In genomic region chr3:100400782-100401673, GRCh38 we compare ENCODE assay signal across 1 cellular context.
A peak's percentile ranks its signal among the peaks of the same experiment; 100 is the strongest.
TF ChIP-seq lines count a peak whose summit lies in the region.

Gene LNP1, plus strand, starts transcription at chr3:100401539. Its CDS starts 28,191 bp downstream, at chr3:100429730.
Gene TOMM70, minus strand, starts transcription at chr3:100401089. Its CDS starts 140 bp downstream, at chr3:100400949.

TF ChIP-seq in HepG2, 621 proteins besides CTCF, POLR2A, EP300 and RAD21 (continued from another document and continues in another):
- TF ChIP-seq ZNF513 (CRISPR knock-in tag; conservative IDR thresholded peaks at IDR 0.05) (no peak), FOSL1 (CRISPR knock-in tag; IDR thresholded peaks at IDR 0.05; ENCODE audit: borderline replicate concordance) (no peak), SP1 (IDR thresholded peaks at IDR 0.05) (no peak), SP1 (CRISPR knock-in tag; IDR thresholded peaks at IDR 0.05) (peak; percentile 86), ZNF720 (CRISPR knock-in tag; IDR thresholded peaks at IDR 0.05) (no peak), YEATS4 (CRISPR knock-in tag; IDR thresholded peaks at IDR 0.05; ENCODE audit: borderline replicate concordance) (peak; percentile 91), CENPBD1 (CRISPR knock-in tag; IDR thresholded peaks at IDR 0.05; ENCODE audit: borderline replicate concordance, low read depth) (peak; percentile 8; the same call in 1 of the 2 replicates), ARID2 (CRISPR knock-in tag; IDR thresholded peaks at IDR 0.05; ENCODE audit: borderline replicate concordance) (no peak; the same call in 1 of the 2 replicates), ZBTB25 (CRISPR knock-in tag; IDR thresholded peaks at IDR 0.05) (no peak; the same call in none of the 2 replicates), E2F5 (CRISPR knock-in tag; conservative IDR thresholded peaks at IDR 0.05) (no peak), HDAC6 (IDR thresholded peaks at IDR 0.05; ENCODE audit: low read depth, low read length) (no peak), ZNF382 (CRISPR knock-in tag; IDR thresholded peaks at IDR 0.05; ENCODE audit: borderline replicate concordance) (no peak), ZSCAN9 (CRISPR knock-in tag; IDR thresholded peaks at IDR 0.05; ENCODE audit: borderline replicate concordance) (peak; percentile 15; the same call in 1 of the 2 replicates), WIZ (CRISPR knock-in tag; IDR thresholded peaks at IDR 0.05) (0 out of 2 replicates have a peak, but pooled peaks have one; percentile 61), CREBL2 (CRISPR knock-in tag; IDR thresholded peaks at IDR 0.05; ENCODE audit: borderline replicate concordance) (0 out of 2 replicates have a peak, but pooled peaks have one; percentile 43), ZBTB42 (CRISPR knock-in tag; IDR thresholded peaks at IDR 0.05) (no peak), MZF1 (CRISPR knock-in tag; IDR thresholded peaks at IDR 0.05; ENCODE audit: borderline replicate concordance) (no peak), MED13 (CRISPR knock-in tag; IDR thresholded peaks at IDR 0.05) (peak; percentile 56; the same call in 1 of the 2 replicates), ZNF296 (CRISPR knock-in tag; conservative IDR thresholded peaks at IDR 0.05) (no peak; the same call in 1 of the 2 replicates), HOXA5 (CRISPR knock-in tag; IDR thresholded peaks at IDR 0.05) (peak; percentile 44), ZNF275 (CRISPR knock-in tag; IDR thresholded peaks at IDR 0.05; ENCODE audit: borderline replicate concordance) (peak; percentile 71; the same call in 1 of the 2 replicates), HOXA7 (CRISPR knock-in tag; IDR thresholded peaks at IDR 0.05) (no peak), TRIM22 (IDR thresholded peaks at IDR 0.05) (no peak), ATF1 (CRISPR knock-in tag; IDR thresholded peaks at IDR 0.05) (peak; percentile 75), ATF6 (CRISPR knock-in tag; conservative IDR thresholded peaks at IDR 0.05) (0 out of 2 replicates have a peak, but pooled peaks have one; percentile 47), ZNF709 (CRISPR knock-in tag; IDR thresholded peaks at IDR 0.05) (peak; percentile 61), SCMH1 (CRISPR knock-in tag; IDR thresholded peaks at IDR 0.05; ENCODE audit: borderline replicate concordance) (no peak), SMYD3 (CRISPR knock-in tag; IDR thresholded peaks at IDR 0.05) (peak; percentile 45; the same call in 1 of the 2 replicates), ZNF326 (CRISPR knock-in tag; IDR thresholded peaks at IDR 0.05; ENCODE audit: borderline replicate concordance) (no peak), ZNF280B (CRISPR knock-in tag; IDR thresholded peaks at IDR 0.05; ENCODE audit: borderline replicate concordance) (peak; percentile 65; the same call in 1 of the 2 replicates), ZFP62 (CRISPR knock-in tag; IDR thresholded peaks at IDR 0.05) (no peak), TIGD3 (CRISPR knock-in tag; IDR thresholded peaks at IDR 0.05; ENCODE audit: borderline replicate concordance) (peak; percentile 29; the same call in 1 of the 2 replicates), ZFP91 (CRISPR knock-in tag; IDR thresholded peaks at IDR 0.05; ENCODE audit: borderline replicate concordance) (peak; percentile 83; the same call in 1 of the 2 replicates), KLF6 (CRISPR knock-in tag; IDR thresholded peaks at IDR 0.05) (peak; percentile 55; the same call in 1 of the 2 replicates), ZBTB44 (CRISPR knock-in tag; IDR thresholded peaks at IDR 0.05) (no peak), CEBPG (CRISPR knock-in tag; IDR thresholded peaks at IDR 0.05) (0 out of 2 replicates have a peak, but pooled peaks have one; percentile 7), TBL1XR1 (IDR thresholded peaks at IDR 0.05; ENCODE audit: borderline replicate concordance, low read length, partially characterized antibody) (no peak), NFE2L2 (IDR thresholded peaks at IDR 0.05; ENCODE audit: low read length) (no peak), ZFP36 (IDR thresholded peaks at IDR 0.05; ENCODE audit: borderline replicate concordance, low read depth, low read length, partially characterized antibody) (no peak), ELK4 (CRISPR knock-in tag; IDR thresholded peaks at IDR 0.05; ENCODE audit: borderline replicate concordance) (no peak), SIX4 (CRISPR knock-in tag; IDR thresholded peaks at IDR 0.05) (peak; percentile 20; the same call in 1 of the 2 replicates), ZNF160 (CRISPR knock-in tag; IDR thresholded peaks at IDR 0.05) (peak; percentile 56; the same call in 1 of the 2 replicates), TOE1 (CRISPR knock-in tag; IDR thresholded peaks at IDR 0.05) (no peak; the same call in 1 of the 2 replicates), ZNF549 (CRISPR knock-in tag; IDR thresholded peaks at IDR 0.05) (no peak), ZNF564 (CRISPR knock-in tag; IDR thresholded peaks at IDR 0.05) (no peak)
